ENCODE assay signal across 8 cellular contexts in the genomic region with DNA sequence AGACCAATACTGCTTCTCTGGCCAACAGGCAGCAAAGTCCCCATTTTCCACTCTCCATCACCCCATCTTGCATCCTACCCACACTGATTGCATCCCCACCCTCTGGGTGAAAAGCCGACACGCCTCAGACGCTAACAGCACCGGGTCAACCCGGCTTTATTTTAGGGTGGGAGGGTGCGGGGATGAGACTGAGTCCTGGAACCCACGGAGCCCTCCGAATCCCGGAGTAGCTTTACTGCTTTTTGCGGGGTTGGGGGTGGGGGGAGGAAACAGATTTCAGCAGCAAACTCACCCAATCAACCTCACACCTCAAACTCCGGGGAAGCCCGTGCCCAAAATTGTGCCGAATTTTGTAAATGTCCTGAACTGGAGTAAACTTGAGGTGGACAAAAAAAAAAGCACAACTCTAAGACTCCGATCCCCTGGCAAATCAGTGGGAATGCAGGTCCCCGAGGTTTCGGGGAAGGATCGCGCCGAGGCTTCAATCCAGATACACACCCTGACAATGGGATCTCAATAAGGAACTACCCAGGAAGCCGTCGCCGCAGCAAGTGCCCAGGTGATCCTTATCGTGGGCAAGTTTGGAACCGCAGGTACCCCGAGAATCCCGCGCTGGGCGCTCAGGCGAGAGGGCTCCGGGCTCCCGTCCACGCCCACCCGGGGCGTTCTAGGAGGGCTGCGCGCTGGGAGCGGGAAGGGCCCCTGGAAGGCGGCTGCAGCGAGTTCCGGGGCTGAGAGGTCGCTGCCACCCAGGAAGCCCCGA. TPM values are rescaled to one million over a fixed set of nuclear protein-coding genes. Genes with fewer than 3 reads are reported as not detected.
DNase-seq lines count a peak whose midpoint lies in the region; ATAC-seq and TF ChIP-seq lines count a peak whose summit lies in the region.

No MANE protein-coding gene starts in this region.

- TF ChIP-seq CTCF in AG04450 (IDR thresholded peaks at IDR 0.05; ENCODE audit: low read depth, low read length) = no peak
- no peak for TF ChIP-seq CTCF in gastroesophageal sphincter (IDR thresholded peaks at IDR 0.05)

- ATAC-seq in gastroesophageal sphincter = peak; percentile 6
- no peak for ATAC-seq in GM21717 (IDR thresholded peaks at IDR 0.05; ENCODE audit: unreplicated experiment)

- peak overlapping the region; percentile 77 for H3K4me3 ChIP-seq in AG04450 (ENCODE audit: low read depth, low read length)
- peak overlapping the region; percentile 84 for H3K4me3 ChIP-seq in H7 (ENCODE audit: insufficient read depth, low read depth, low read length)
- peak overlapping the region; percentile 68 to 89 for H3K4me3 ChIP-seq in gastroesophageal sphincter
- peak overlapping the region; percentile 71 for H3K4me3 ChIP-seq in rectal smooth muscle tissue (ENCODE audit: low read length)

- CTCF ChIA-PET in AG04450 (lab: Charles Lee) = interaction anchor here (0.6 to 1.0 kb wide), 2 partner anchors 22 to 210 kb away, joined by 3 to 6 read pairs; no protein-coding TSS in a partner anchor
- CTCF ChIA-PET in activated CD4-positive, alpha-beta memory T cell treated with anti-CD3 and anti-CD28 coated beads, Interleukin-2, amount 10 ng/mL, durations not matched to agents 7 days and 5 days (lab: Charles Lee) = interaction anchor here (1.0 to 3.4 kb wide), 8 partner anchors 9 to 128 kb away, joined by 3 to 21 read pairs (median 8); partner anchors contain the start of genes SOCS4 and WDHD1

- H3K4me3 Mint-ChIP-seq in activated CD4-positive, alpha-beta memory T cell treated with anti-CD3 and anti-CD28 coated beads, Interleukin-2, amount 10 ng/mL, durations not matched to agents 7 days and 5 days = peak overlapping the region; percentile 85

- no peaks in the 10 kb centered on the region for H3K9me3 Mint-ChIP-seq in activated CD4-positive, alpha-beta memory T cell treated with anti-CD3 and anti-CD28 coated beads, Interleukin-2, amount 10 ng/mL, durations not matched to agents 7 days and 5 days

- no peak for TF ChIP-seq EP300 in gastroesophageal sphincter (IDR thresholded peaks at IDR 0.05)

- H3K27me3 ChIP-seq in AG04450 (ENCODE audit: control insufficient read depth, insufficient read depth, low read length) = peaks cover 21% of the 10 kb centered on the region
- peaks cover 21% of the 10 kb centered on the region for H3K27me3 ChIP-seq in H7 (ENCODE audit: control insufficient read depth, insufficient read depth, low read length)
- H3K27me3 ChIP-seq in gastroesophageal sphincter = peaks cover 7% of the 10 kb centered on the region
- no peaks in the 10 kb centered on the region for H3K27me3 ChIP-seq in rectal smooth muscle tissue (ENCODE audit: control insufficient read depth, insufficient read depth, low read length)

- H3K9ac ChIP-seq in rectal smooth muscle tissue (ENCODE audit: low read length) = peak overlapping the region; percentile 1

- H3K27ac ChIP-seq in AG04450 (ENCODE audit: low read depth, low read length) (no peak overlapping the region), gastroesophageal sphincter (peak overlapping the region in 3 of 4 donors; percentile 81 to 83 (median 81)), rectal smooth muscle tissue (ENCODE audit: low read depth, low read length) (peak overlapping the region; percentile 1)

- no peaks in the 10 kb centered on the region for H3K9me3 ChIP-seq in AG04450 (ENCODE audit: control insufficient read depth, insufficient read depth, low read length)
- H3K9me3 ChIP-seq in gastroesophageal sphincter = no peaks in the 10 kb centered on the region

- POLR2A ChIA-PET in AG04450 (lab: Yijun Ruan, JAX) = no interaction called here
- POLR2A ChIA-PET in activated CD4-positive, alpha-beta memory T cell treated with anti-CD3 and anti-CD28 coated beads, Interleukin-2, amount 10 ng/mL, durations not matched to agents 7 days and 5 days (lab: Charles Lee) = interaction anchor here (0.7 to 5.6 kb wide), 12 partner anchors 10 to 335 kb away, joined by 3 to 46 read pairs (median 4); partner anchors contain the start of genes MAPK1IP1L, SOCS4 and WDHD1

- no peaks in the 10 kb centered on the region for H3K27me3 Mint-ChIP-seq in activated CD4-positive, alpha-beta memory T cell treated with anti-CD3 and anti-CD28 coated beads, Interleukin-2, amount 10 ng/mL, durations not matched to agents 7 days and 5 days

- H3K36me3 Mint-ChIP-seq in activated CD4-positive, alpha-beta memory T cell treated with anti-CD3 and anti-CD28 coated beads, Interleukin-2, amount 10 ng/mL, durations not matched to agents 7 days and 5 days (ENCODE audit: low read depth) = peaks cover 26% of the 10 kb centered on the region

- WGBS in gastroesophageal sphincter (ENCODE audit: low coverage in 1 of 2), 2 donors = no CpG with 5 or more reads among the region's 42 CpGs

- peak overlapping the region; percentile 92 for H3K27ac Mint-ChIP-seq in activated CD4-positive, alpha-beta memory T cell treated with anti-CD3 and anti-CD28 coated beads, Interleukin-2, amount 10 ng/mL, durations not matched to agents 7 days and 5 days

- no peak for TF ChIP-seq POLR2A in gastroesophageal sphincter (IDR thresholded peaks at IDR 0.05)

- DNase-seq in AG04450 (ENCODE audit: low read depth, low spot score) (no peak), H7 (peak; percentile 19), GM19240 (ENCODE audit: insufficient read length, low spot score) (no peak), HCEC 1CT (no peak)
- peak; percentile 36 for DNase-seq in activated CD4-positive, alpha-beta memory T cell treated with anti-CD3 and anti-CD28 coated beads, Interleukin-2, amount 10 ng/mL, durations not matched to agents 7 days and 5 days

- H3K36me3 ChIP-seq in H7 (replicated peaks; ENCODE audit: control insufficient read depth, insufficient read depth, low read length) = no peaks in the 10 kb centered on the region
- H3K36me3 ChIP-seq in gastroesophageal sphincter = no peaks in the 10 kb centered on the region
- H3K36me3 ChIP-seq in rectal smooth muscle tissue (ENCODE audit: control insufficient read depth, insufficient read depth, low read length) = no peaks in the 10 kb centered on the region

- H3K4me1 ChIP-seq in gastroesophageal sphincter (peaks cover 0 to 22% (median 0%) of the 10 kb centered on the region in 3 donors), rectal smooth muscle tissue (ENCODE audit: control insufficient read depth, insufficient read depth, low read length) (no peaks in the 10 kb centered on the region)

- peaks cover 44% of the 10 kb centered on the region for H3K4me1 Mint-ChIP-seq in activated CD4-positive, alpha-beta memory T cell treated with anti-CD3 and anti-CD28 coated beads, Interleukin-2, amount 10 ng/mL, durations not matched to agents 7 days and 5 days

RNA-seq across cellular contexts. Expression of gene GCH1, which starts 1.1 kb away (rescaled TPM):
- polyA plus RNA-seq in AG04450 (2011; rRNA removed) = 0.67 and 0.88 TPM in 2 replicates
- 0.87 and 1.4 TPM in 2 replicates for polyA minus RNA-seq in AG04450 (2011; rRNA and poly(A)+ RNA removed)
- total RNA-seq in H7 (2014; rRNA removed; shearing (Covaris generic)) = 5.5 and 12.1 TPM in 2 replicates
- total RNA-seq in activated CD4-positive, alpha-beta memory T cell treated with anti-CD3 and anti-CD28 coated beads, Interleukin-2, amount 10 ng/mL, durations not matched to agents 7 days and 5 days = 10 to 100 TPM; 68.7 to 70.3 TPM
- total RNA-seq in gastroesophageal sphincter = 1 to 10 TPM; 2.2 to 5.0 (median 3.7) TPM

Comparison
In these comparisons a context has a peak if more than half of its experiments do, and no peak if none do; other contexts are left out.
1. DNase-seq: peak in H7 (single experiment) and activated CD4-positive, alpha-beta memory T cell treated with anti-CD3 and anti-CD28 coated beads, Interleukin-2, amount 10 ng/mL, durations not matched to agents 7 days and 5 days (single experiment); none in AG04450 (single experiment), GM19240 (single experiment) and HCEC 1CT (single experiment).
2. Peak in every context shown above with its lines, with median percentiles within 50 percentile points of each other: H3K4me3 ChIP-seq.